ENCODE assay signal across 18 cellular contexts in genomic region chr11:64056213-64056785, GRCh38. TPM values are rescaled to one million over a fixed set of nuclear protein-coding genes. Genes with fewer than 3 reads are reported as not detected.
DNase-seq lines count a peak whose midpoint lies in the region; ATAC-seq, FAIRE-seq and TF ChIP-seq lines count a peak whose summit lies in the region.
"Had no signal": no experiment of that assay in that cellular context is flagged by ENCODE, and none has a peak within 500 bp of the region (broad histone marks: within the 10 kb centered on the region; RNA-seq: fewer than 3 reads in every experiment).

No MANE protein-coding gene starts in this region.

- H3K79me2 ChIP-seq in K562 (ENCODE audit: control insufficient read depth, insufficient read depth, low read length), result no peaks in the 10 kb centered on the region

- POLR2A ChIA-PET in K562 (lab: Yijun Ruan, JAX), result no interaction called here
- POLR2A ChIA-PET in CD8-positive, alpha-beta T cell (lab: Charles Lee), result no interaction called here
- POLR2A ChIA-PET in naive thymus-derived CD8-positive, alpha-beta T cell (lab: Charles Lee), result no interaction called here

- TF ChIP-seq RAD21 in K562 (CRISPR knock-in tag; conservative IDR thresholded peaks at IDR 0.05 in 1 of 2, IDR thresholded peaks at IDR 0.05 in 1 of 2), result no peak

- peaks cover 75% of the 10 kb centered on the region for H4K20me1 ChIP-seq in K562 (replicated peaks; ENCODE audit: control insufficient read depth, insufficient read depth, low read length)

- peaks cover 7% of the 10 kb centered on the region for H3K4me1 Mint-ChIP-seq in activated T-cell treated with anti-CD3 and anti-CD28 coated beads, Interleukin-2, amount 50 U/mL, for 24 hours (ENCODE audit: low read depth)
- peaks cover 6% of the 10 kb centered on the region for H3K4me1 Mint-ChIP-seq in CD8-positive, alpha-beta T cell (ENCODE audit: low read depth)
- peaks cover 3 to 7% (median 4%) of the 10 kb centered on the region in 4 donors for H3K4me1 Mint-ChIP-seq in naive thymus-derived CD8-positive, alpha-beta T cell

- FAIRE-seq in K562 (lab: Jason Lieb, UNC), result no peak

- no TSS peak for BruUV-seq in K562 (replicated peaks; lab: Mats Ljungman, UMichigan)

- ATAC-seq in heart right ventricle (no peak), K562 (no peak), HG02642 (IDR thresholded peaks at IDR 0.05; ENCODE audit: poor library complexity, unreplicated experiment) (no peak)
- ATAC-seq in CD8-positive, alpha-beta T cell, result no peak
- ATAC-seq in naive thymus-derived CD8-positive, alpha-beta T cell, result no peak
- ATAC-seq: HCT116; lower lobe of right lung; stimulated activated naive B cell treated with anti-CD40 and anti-IgM and Interleukin-4, amounts not matched to agents 10 μg/mL and 1 μg/mL and 100 μg/mL, for 72 hours had no signal

- no peaks in the 10 kb centered on the region for H3K36me3 ChIP-seq in left ventricle myocardium inferior
- no peaks in the 10 kb centered on the region for H3K36me3 ChIP-seq in heart right ventricle
- H3K36me3 ChIP-seq in K562 (ENCODE audit: control insufficient read depth, insufficient read depth, low read length), result no peaks in the 10 kb centered on the region
- no peaks in the 10 kb centered on the region for H3K36me3 ChIP-seq in CD8-positive, alpha-beta T cell (ENCODE audit: insufficient read depth, low read length)
- H3K36me3 ChIP-seq: lower lobe of right lung had no signal

- 75 to 76% methylated on average over 15 of the region's 15 CpGs for WGBS in heart right ventricle, 2 donors
- 54% methylated on average over 12 of the region's 15 CpGs for WGBS in K562 (ENCODE audit: insufficient coverage, low coverage, missing lambda C conversion rate)

- peaks cover 5% of the 10 kb centered on the region for H3K9me1 ChIP-seq in K562 (ENCODE audit: control insufficient read depth, insufficient read depth, low read length)

- DNase-seq in left ventricle myocardium inferior (no peak), heart right ventricle (no peak), K562 (ENCODE audit: extremely low read depth in 1 of 4, low spot score in 3 of 4) (no peak), midbrain (lab: John Stamatoyannopoulos, UW) (peak; percentile 35)
- no peak for DNase-seq in activated T-cell treated with anti-CD3 and anti-CD28 coated beads, Interleukin-2, amount 50 U/mL, for 24 hours
- DNase-seq in CD8-positive, alpha-beta T cell, result no peak
- no peak for DNase-seq in naive thymus-derived CD8-positive, alpha-beta T cell
- DNase-seq: activated effector memory CD4-positive, alpha-beta T cell treated with anti-CD3 and anti-CD28 coated beads, Interleukin-2, amount 50 U/mL, for 16 hours; EL; lower lobe of right lung; naive B cell; NCI-H1417 treated with DMSO at 0.1 percent for 48 hours; NCI-H748 treated with DMSO at 0.1 percent for 48 hours; stimulated activated naive B cell treated with anti-CD40 and anti-IgM and Interleukin-4, amounts not matched to agents 10 μg/mL and 1 μg/mL and 100 μg/mL, for 72 hours had no signal

- H3K4me3 ChIP-seq in left ventricle myocardium inferior (no peak overlapping the region), heart right ventricle (no peak overlapping the region), K562 (no peak overlapping the region)
- H3K4me3 ChIP-seq in CD8-positive, alpha-beta T cell (ENCODE audit: low read depth, low read length), result no peak overlapping the region
- H3K4me3 ChIP-seq: lower lobe of right lung had no signal

- H3K27me3 ChIP-seq in left ventricle myocardium inferior (ENCODE audit: low read depth), result peaks cover 8% of the 10 kb centered on the region
- H3K27me3 ChIP-seq in heart right ventricle, result peaks cover 0 to 18% (median 0%) of the 10 kb centered on the region in 7 donors
- H3K27me3 ChIP-seq in K562 (ENCODE audit: control insufficient read depth in 2 of 2, insufficient read depth in 2 of 2, low read length in 2 of 2), result no peaks in the 10 kb centered on the region
- no peaks in the 10 kb centered on the region for H3K27me3 ChIP-seq in CD8-positive, alpha-beta T cell (ENCODE audit: insufficient read depth, low read length)

- H3K9ac ChIP-seq in K562 (ENCODE audit: insufficient read depth in 1 of 2, low read depth in 2 of 2, low read length in 2 of 2), result peak overlapping the region in 1 of 2 experiments; percentile 35; a peak in 1 of 4 replicates
- H3K9ac ChIP-seq: KMS-11 had no signal

- H2AFZ ChIP-seq in K562 (ENCODE audit: low read depth, low read length), result no peak overlapping the region

- no peak overlapping the region for H3K4me3 Mint-ChIP-seq in activated T-cell treated with anti-CD3 and anti-CD28 coated beads, Interleukin-2, amount 50 U/mL, for 24 hours
- H3K4me3 Mint-ChIP-seq in CD8-positive, alpha-beta T cell, result no peak overlapping the region
- no peak overlapping the region for H3K4me3 Mint-ChIP-seq in naive thymus-derived CD8-positive, alpha-beta T cell
- H3K4me3 Mint-ChIP-seq: stimulated activated naive B cell treated with anti-CD40 and anti-IgM and Interleukin-4, amounts not matched to agents 10 μg/mL and 1 μg/mL and 100 μg/mL, for 72 hours had no signal

- TF ChIP-seq CTCF in left ventricle myocardium inferior (IDR thresholded peaks at IDR 0.05; ENCODE audit: borderline replicate concordance) (no peak), heart right ventricle (IDR thresholded peaks at IDR 0.05) (no peak), K562 (IDR thresholded peaks at IDR 0.05 in 2 of 3, conservative IDR thresholded peaks at IDR 0.05 in 1 of 3; ENCODE audit: insufficient read depth in 2 of 3, low read depth in 1 of 3, low read length in 3 of 3) (no peak)
- TF ChIP-seq CTCF in CD8-positive, alpha-beta T cell (IDR thresholded peaks at IDR 0.05), result no peak

- no peaks in the 10 kb centered on the region for H3K36me3 Mint-ChIP-seq in activated T-cell treated with anti-CD3 and anti-CD28 coated beads, Interleukin-2, amount 50 U/mL, for 24 hours (ENCODE audit: low read depth)
- H3K36me3 Mint-ChIP-seq in CD8-positive, alpha-beta T cell, result no peaks in the 10 kb centered on the region
- no peaks in the 10 kb centered on the region for H3K36me3 Mint-ChIP-seq in naive thymus-derived CD8-positive, alpha-beta T cell
- H3K36me3 Mint-ChIP-seq: naive B cell; stimulated activated naive B cell treated with anti-CD40 and anti-IgM and Interleukin-4, amounts not matched to agents 10 μg/mL and 1 μg/mL and 100 μg/mL, for 72 hours had no signal

- H3K4me2 ChIP-seq in K562 (ENCODE audit: insufficient read depth, low read length), result no peak overlapping the region
- H3K4me2 ChIP-seq: KMS-11 had no signal

- TF ChIP-seq EP300 in K562 (IDR thresholded peaks at IDR 0.05; ENCODE audit: low read length), result no peak

- intact Hi-C loops in left ventricle myocardium inferior (cut with micrococcal nuclease) (no loop called here), heart right ventricle (cut with DNase I) (no loop called here), K562 (cut with micrococcal nuclease) (no loop called here)
- intact Hi-C loops in CD8-positive, alpha-beta T cell (cut with DNase I, micrococcal nuclease), result no loop called here

- H3K9me3 Mint-ChIP-seq in activated T-cell treated with anti-CD3 and anti-CD28 coated beads, Interleukin-2, amount 50 U/mL, for 24 hours, result no peaks in the 10 kb centered on the region
- H3K9me3 Mint-ChIP-seq in CD8-positive, alpha-beta T cell, result no peaks in the 10 kb centered on the region
- H3K9me3 Mint-ChIP-seq in naive thymus-derived CD8-positive, alpha-beta T cell, result no peaks in the 10 kb centered on the region
- H3K9me3 Mint-ChIP-seq: naive B cell; stimulated activated naive B cell treated with anti-CD40 and anti-IgM and Interleukin-4, amounts not matched to agents 10 μg/mL and 1 μg/mL and 100 μg/mL, for 72 hours had no signal

- H3K27ac Mint-ChIP-seq in activated T-cell treated with anti-CD3 and anti-CD28 coated beads, Interleukin-2, amount 50 U/mL, for 24 hours, result no peak overlapping the region
- no peak overlapping the region for H3K27ac Mint-ChIP-seq in CD8-positive, alpha-beta T cell
- no peak overlapping the region for H3K27ac Mint-ChIP-seq in naive thymus-derived CD8-positive, alpha-beta T cell
- H3K27ac Mint-ChIP-seq: stimulated activated naive B cell treated with anti-CD40 and anti-IgM and Interleukin-4, amounts not matched to agents 10 μg/mL and 1 μg/mL and 100 μg/mL, for 72 hours had no signal

- H3K4me1 ChIP-seq in left ventricle myocardium inferior (peaks cover 65% of the 10 kb centered on the region), heart right ventricle (peaks cover 11 to 69% (median 44%) of the 10 kb centered on the region in 9 donors), K562 (replicated peaks in 1 of 2; ENCODE audit: control insufficient read depth in 2 of 2, insufficient read depth in 2 of 2, low read length in 2 of 2) (peaks cover 7 to 54% of the 10 kb centered on the region in 2 experiments; a peak in 4 of 5 replicates)
- peaks cover 7% of the 10 kb centered on the region for H3K4me1 ChIP-seq in CD8-positive, alpha-beta T cell (ENCODE audit: insufficient read depth, low read length)

- H3K9me3 ChIP-seq in left ventricle myocardium inferior (replicated peaks) (no peaks in the 10 kb centered on the region), heart right ventricle (no peaks in the 10 kb centered on the region), K562 (replicated peaks; ENCODE audit: control insufficient read depth, insufficient read depth, low read depth, low read length) (no peaks in the 10 kb centered on the region)
- no peaks in the 10 kb centered on the region for H3K9me3 ChIP-seq in CD8-positive, alpha-beta T cell (ENCODE audit: low read length)
- H3K9me3 ChIP-seq: lower lobe of right lung had no signal

- peak overlapping the region; percentile 57 for H3K27ac ChIP-seq in left ventricle myocardium inferior (replicated peaks)
- H3K27ac ChIP-seq in heart right ventricle, result peak overlapping the region in 4 of 10 donors; percentile 21 to 78 (median 46)
- no peak overlapping the region for H3K27ac ChIP-seq in K562 (ENCODE audit: extremely low read depth, low read depth, low read length)
- H3K27ac ChIP-seq in CD8-positive, alpha-beta T cell (ENCODE audit: low read depth, low read length), result no peak overlapping the region
- H3K27ac ChIP-seq: KMS-11, lower lobe of right lung had no signal

- CTCF ChIA-PET in K562 (lab: Yijun Ruan, JAX; ENCODE audit: low intra/inter-chr PET ratio), result no interaction called here
- CTCF ChIA-PET in CD8-positive, alpha-beta T cell (lab: Charles Lee), result no interaction called here

- TF ChIP-seq POLR2A in K562 (conservative IDR thresholded peaks at IDR 0.05), result no peak

- peaks cover 7% of the 10 kb centered on the region for H3K27me3 Mint-ChIP-seq in activated T-cell treated with anti-CD3 and anti-CD28 coated beads, Interleukin-2, amount 50 U/mL, for 24 hours
- peaks cover 5% of the 10 kb centered on the region for H3K27me3 Mint-ChIP-seq in CD8-positive, alpha-beta T cell (ENCODE audit: low read depth)
- peaks cover 0 to 2% (median 0%) of the 10 kb centered on the region in 5 donors for H3K27me3 Mint-ChIP-seq in naive thymus-derived CD8-positive, alpha-beta T cell

- in situ Hi-C loops in K562 (cut with MboI), result no loop called here

RNA-seq across cellular contexts. Expression of gene FLRT1, which starts 20.6 kb away (rescaled TPM):
- total RNA-seq in left ventricle myocardium inferior (0.44 TPM), heart right ventricle (under 1 TPM; 0.17 to 0.83 (median 0.39) TPM), K562 (2014; rRNA removed) (not detected in 2 replicates), K562 (2014; rRNA removed; fragmentation: Illumina TruSeq; extraction: Trizol) (not detected in 2 replicates), K562 (2015; rRNA removed; fragmentation: Illumina TruSeq; extraction: Trizol) (not detected in 2 replicates), K562 (2021) (not detected in 2 replicates)
- polyA plus RNA-seq in heart right ventricle (under 1 TPM; 0.22 to 0.44 TPM), K562 (2011; rRNA removed) (not detected in 2 replicates), K562 (2014; fragmentation: Illumina TruSeq; extraction: Trizol) (not detected in 2 replicates), K562 (2014; fragmentation: Nextera tagmentation; extraction: Ambion mirVana) (not detected), K562 (2014; rRNA removed) (not detected in 2 replicates)
- not detected in 2 replicates for total RNA-seq in K562 (2011; cell fraction: chromatin; rRNA removed; ENCODE audit: low replicate concordance)
- not detected in 2 replicates for total RNA-seq in K562 (2011; cell fraction: nucleolus; rRNA removed)
- total RNA-seq in K562 (2011; cell fraction: nucleoplasm; rRNA removed), result not detected in 2 replicates
- not detected in 2 replicates for polyA plus RNA-seq in K562 (2011; cell fraction: cytosol; rRNA removed)
- polyA plus RNA-seq in K562 (2011; cell fraction: nucleus; rRNA removed), result not detected in 2 replicates
- polyA plus RNA-seq in K562 (2012), result 0.14 and 0.75 TPM in 2 replicates
- not detected in 2 replicates for polyA minus RNA-seq in K562 (2011; rRNA and poly(A)+ RNA removed)
- polyA minus RNA-seq in K562 (2011; cell fraction: cytosol; rRNA and poly(A)+ RNA removed), result not detected in 2 replicates
- not detected in 2 replicates for polyA minus RNA-seq in K562 (2011; cell fraction: nucleus; rRNA and poly(A)+ RNA removed)
- total RNA-seq in CD8-positive, alpha-beta T cell, result not detected
- not detected for total RNA-seq in naive thymus-derived CD8-positive, alpha-beta T cell
- polyA plus RNA-seq in naive thymus-derived CD8-positive, alpha-beta T cell, result not detected
- total RNA-seq: lower lobe of right lung, pulmonary artery endothelial cell had no signal
